Comparison of ENCODE assay signal across 1 cellular context in the genomic region with DNA sequence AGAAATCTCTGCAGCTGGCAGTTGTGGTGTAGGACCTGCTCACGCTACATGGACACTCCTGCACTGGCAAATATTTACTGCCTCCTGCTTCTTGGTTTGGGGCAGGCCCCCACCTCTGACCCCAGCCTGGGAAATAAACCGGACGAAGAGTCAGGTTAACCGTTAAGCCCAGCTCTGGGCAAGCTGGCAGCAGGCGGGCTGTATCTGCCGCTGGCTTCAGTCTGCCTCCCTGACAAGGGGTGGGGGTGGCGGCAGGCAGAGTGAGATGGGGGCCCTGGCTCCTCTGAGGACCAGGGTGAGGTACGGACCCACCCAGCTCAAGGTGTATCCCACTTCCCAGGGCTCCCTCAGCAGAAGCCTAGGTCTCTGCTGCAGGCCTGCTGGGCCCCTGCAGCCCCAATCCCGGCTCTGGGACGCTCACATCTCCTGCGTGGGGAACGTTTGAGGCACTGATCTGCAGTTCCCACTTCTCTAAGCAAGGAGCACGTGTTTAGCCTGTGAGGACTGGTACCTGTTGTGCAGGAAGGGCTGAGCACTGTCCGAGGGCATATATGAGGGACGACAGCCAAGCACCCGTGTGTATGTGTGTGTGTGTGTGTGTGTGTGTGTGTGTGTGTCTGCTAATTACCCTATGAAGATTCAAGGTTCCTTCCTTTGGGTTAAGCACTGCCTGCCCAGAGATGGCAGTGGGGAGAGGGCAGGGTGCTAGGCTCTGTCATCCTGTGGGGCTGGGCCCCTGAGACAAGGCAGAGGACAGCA.
A peak's percentile ranks its signal among the peaks of the same experiment; 100 is the strongest.
TF ChIP-seq lines count a peak whose summit lies in the region.

No MANE protein-coding gene starts in this region.

TF ChIP-seq in HepG2, 621 proteins besides CTCF, POLR2A, EP300 and RAD21 (continued from another document and continues in another):
- TF ChIP-seq ZNF713 (CRISPR knock-in tag; IDR thresholded peaks at IDR 0.05) (no peak), ZBTB8A (CRISPR knock-in tag; IDR thresholded peaks at IDR 0.05; ENCODE audit: borderline replicate concordance, low read depth) (no peak), PTBP1 (IDR thresholded peaks at IDR 0.05; ENCODE audit: low read depth, low read length, poor library complexity, severe bottlenecking) (no peak), SP4 (CRISPR knock-in tag; IDR thresholded peaks at IDR 0.05) (0 out of 2 replicates have a peak, but pooled peaks have one; percentile 11), ZNF30 (CRISPR knock-in tag; IDR thresholded peaks at IDR 0.05) (no peak), MAFK (conservative IDR thresholded peaks at IDR 0.05 in 1 of 2, IDR thresholded peaks at IDR 0.05 in 1 of 2; ENCODE audit: low read length in 2 of 2) (no peak), ZFP62 (CRISPR knock-in tag; IDR thresholded peaks at IDR 0.05) (no peak), SETDB1 (CRISPR knock-in tag; IDR thresholded peaks at IDR 0.05; ENCODE audit: borderline replicate concordance) (no peak), CBX1 (IDR thresholded peaks at IDR 0.05; ENCODE audit: low read depth) (no peak), RARA (CRISPR knock-in tag; IDR thresholded peaks at IDR 0.05) (peak; percentile 61), ZKSCAN1 (IDR thresholded peaks at IDR 0.05; ENCODE audit: low read length) (no peak), MED1 (CRISPR knock-in tag; IDR thresholded peaks at IDR 0.05) (peak; percentile 89), SAFB2 (CRISPR knock-in tag; IDR thresholded peaks at IDR 0.05; ENCODE audit: borderline replicate concordance, low read depth) (no peak), TBP (CRISPR knock-in tag; IDR thresholded peaks at IDR 0.05) (no peak), NR2F2 (IDR thresholded peaks at IDR 0.05; ENCODE audit: borderline replicate concordance, low read depth) (peak; percentile 79), KLF16 (CRISPR knock-in tag; IDR thresholded peaks at IDR 0.05) (peak in 1 of 2 experiments; percentile 45; a peak in 1 of 4 replicates), TRIM22 (IDR thresholded peaks at IDR 0.05) (no peak), BATF2 (CRISPR knock-in tag; IDR thresholded peaks at IDR 0.05) (no peak), SCMH1 (CRISPR knock-in tag; IDR thresholded peaks at IDR 0.05; ENCODE audit: borderline replicate concordance) (no peak), ZNF331 (CRISPR knock-in tag; IDR thresholded peaks at IDR 0.05) (peak; percentile 54; the same call in 1 of the 2 replicates), IKZF4 (CRISPR knock-in tag; IDR thresholded peaks at IDR 0.05; ENCODE audit: borderline replicate concordance, low read depth, not compliant biosample characterization) (peak; percentile 40), ARHGAP35 (CRISPR knock-in tag; IDR thresholded peaks at IDR 0.05; ENCODE audit: borderline replicate concordance) (0 out of 2 replicates have a peak, but pooled peaks have one; percentile 16), CHD2 (IDR thresholded peaks at IDR 0.05; ENCODE audit: low read depth, low read length) (no peak), HOXA9 (CRISPR knock-in tag; IDR thresholded peaks at IDR 0.05; ENCODE audit: borderline replicate concordance) (no peak), ZNF564 (CRISPR knock-in tag; IDR thresholded peaks at IDR 0.05) (0 out of 2 replicates have a peak, but pooled peaks have one; percentile 44), ZFP90 (CRISPR knock-in tag; IDR thresholded peaks at IDR 0.05; ENCODE audit: borderline replicate concordance) (0 out of 2 replicates have a peak, but pooled peaks have one; percentile 41), LCORL (IDR thresholded peaks at IDR 0.05) (no peak), LCORL (CRISPR knock-in tag; IDR thresholded peaks at IDR 0.05) (peak; percentile 81; the same call in 1 of the 2 replicates), EHMT2 (IDR thresholded peaks at IDR 0.05; ENCODE audit: borderline replicate concordance, low read depth, low read length) (no peak), FOXA3 (CRISPR knock-in tag; IDR thresholded peaks at IDR 0.05) (peak; percentile 72), ELF3 (CRISPR knock-in tag; IDR thresholded peaks at IDR 0.05) (peak; percentile 27; the same call in 1 of the 2 replicates), RXRB (CRISPR knock-in tag; IDR thresholded peaks at IDR 0.05; ENCODE audit: borderline replicate concordance) (peak; percentile 74), GTF3A (CRISPR knock-in tag; conservative IDR thresholded peaks at IDR 0.05) (no peak), PAX8 (CRISPR knock-in tag; IDR thresholded peaks at IDR 0.05; ENCODE audit: borderline replicate concordance) (no peak), GATAD2A (CRISPR knock-in tag; IDR thresholded peaks at IDR 0.05) (peak; percentile 69), HDAC2 (CRISPR knock-in tag; IDR thresholded peaks at IDR 0.05) (peak; percentile 79), TFAP4 (IDR thresholded peaks at IDR 0.05; ENCODE audit: borderline replicate concordance, low read depth) (peak; percentile 58; the same call in 1 of the 2 replicates), JUND (CRISPR knock-in tag; IDR thresholded peaks at IDR 0.05) (no peak), HNF4G (IDR thresholded peaks at IDR 0.05; ENCODE audit: borderline replicate concordance, low read depth, low read length) (peak; percentile 19; the same call in 1 of the 2 replicates), HNF4G (CRISPR knock-in tag; IDR thresholded peaks at IDR 0.05; ENCODE audit: borderline replicate concordance, low read depth) (0 out of 2 replicates have a peak, but pooled peaks have one; percentile 39), FOXJ3 (CRISPR knock-in tag; IDR thresholded peaks at IDR 0.05; ENCODE audit: borderline replicate concordance) (peak; percentile 57; the same call in 1 of the 2 replicates)
- TF ChIP-seq, protein P1, sequence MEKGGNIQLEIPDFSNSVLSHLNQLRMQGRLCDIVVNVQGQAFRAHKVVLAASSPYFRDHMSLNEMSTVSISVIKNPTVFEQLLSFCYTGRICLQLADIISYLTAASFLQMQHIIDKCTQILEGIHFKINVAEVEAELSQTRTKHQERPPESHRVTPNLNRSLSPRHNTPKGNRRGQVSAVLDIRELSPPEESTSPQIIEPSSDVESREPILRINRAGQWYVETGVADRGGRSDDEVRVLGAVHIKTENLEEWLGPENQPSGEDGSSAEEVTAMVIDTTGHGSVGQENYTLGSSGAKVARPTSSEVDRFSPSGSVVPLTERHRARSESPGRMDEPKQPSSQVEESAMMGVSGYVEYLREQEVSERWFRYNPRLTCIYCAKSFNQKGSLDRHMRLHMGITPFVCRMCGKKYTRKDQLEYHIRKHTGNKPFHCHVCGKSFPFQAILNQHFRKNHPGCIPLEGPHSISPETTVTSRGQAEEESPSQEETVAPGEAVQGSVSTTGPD (CRISPR knock-in tag; IDR thresholded peaks at IDR 0.05), result peak; percentile 18; the same call in 1 of the 2 replicates
- TF ChIP-seq, protein P2, sequence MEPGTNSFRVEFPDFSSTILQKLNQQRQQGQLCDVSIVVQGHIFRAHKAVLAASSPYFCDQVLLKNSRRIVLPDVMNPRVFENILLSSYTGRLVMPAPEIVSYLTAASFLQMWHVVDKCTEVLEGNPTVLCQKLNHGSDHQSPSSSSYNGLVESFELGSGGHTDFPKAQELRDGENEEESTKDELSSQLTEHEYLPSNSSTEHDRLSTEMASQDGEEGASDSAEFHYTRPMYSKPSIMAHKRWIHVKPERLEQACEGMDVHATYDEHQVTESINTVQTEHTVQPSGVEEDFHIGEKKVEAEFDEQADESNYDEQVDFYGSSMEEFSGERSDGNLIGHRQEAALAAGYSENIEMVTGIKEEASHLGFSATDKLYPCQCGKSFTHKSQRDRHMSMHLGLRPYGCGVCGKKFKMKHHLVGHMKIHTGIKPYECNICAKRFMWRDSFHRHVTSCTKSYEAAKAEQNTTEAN (CRISPR knock-in tag; conservative IDR thresholded peaks at IDR 0.05), result peak; percentile 71; the same call in 1 of the 2 replicates
- TF ChIP-seq, protein P3, sequence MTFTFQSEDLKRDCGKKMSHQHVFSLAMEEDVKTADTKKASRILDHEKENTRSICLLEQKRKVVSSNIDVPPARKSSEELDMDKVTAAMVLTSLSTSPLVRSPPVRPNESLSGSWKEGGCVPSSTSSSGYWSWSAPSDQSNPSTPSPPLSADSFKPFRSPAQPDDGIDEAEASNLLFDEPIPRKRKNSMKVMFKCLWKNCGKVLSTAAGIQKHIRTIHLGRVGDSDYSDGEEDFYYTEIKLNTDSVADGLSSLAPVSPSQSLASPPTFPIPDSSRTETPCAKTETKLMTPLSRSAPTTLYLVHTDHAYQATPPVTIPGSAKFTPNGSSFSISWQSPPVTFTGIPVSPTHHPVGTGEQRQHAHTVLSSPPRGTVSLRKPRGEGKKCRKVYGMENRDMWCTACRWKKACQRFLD (CRISPR knock-in tag; IDR thresholded peaks at IDR 0.05; ENCODE audit: borderline replicate concordance), result no peak
- TF ChIP-seq, protein P4, sequence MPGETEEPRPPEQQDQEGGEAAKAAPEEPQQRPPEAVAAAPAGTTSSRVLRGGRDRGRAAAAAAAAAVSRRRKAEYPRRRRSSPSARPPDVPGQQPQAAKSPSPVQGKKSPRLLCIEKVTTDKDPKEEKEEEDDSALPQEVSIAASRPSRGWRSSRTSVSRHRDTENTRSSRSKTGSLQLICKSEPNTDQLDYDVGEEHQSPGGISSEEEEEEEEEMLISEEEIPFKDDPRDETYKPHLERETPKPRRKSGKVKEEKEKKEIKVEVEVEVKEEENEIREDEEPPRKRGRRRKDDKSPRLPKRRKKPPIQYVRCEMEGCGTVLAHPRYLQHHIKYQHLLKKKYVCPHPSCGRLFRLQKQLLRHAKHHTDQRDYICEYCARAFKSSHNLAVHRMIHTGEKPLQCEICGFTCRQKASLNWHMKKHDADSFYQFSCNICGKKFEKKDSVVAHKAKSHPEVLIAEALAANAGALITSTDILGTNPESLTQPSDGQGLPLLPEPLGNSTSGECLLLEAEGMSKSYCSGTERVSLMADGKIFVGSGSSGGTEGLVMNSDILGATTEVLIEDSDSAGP (CRISPR knock-in tag; IDR thresholded peaks at IDR 0.05; ENCODE audit: borderline replicate concordance), result peak; percentile 48; the same call in 1 of the 2 replicates
- TF ChIP-seq, protein P5, sequence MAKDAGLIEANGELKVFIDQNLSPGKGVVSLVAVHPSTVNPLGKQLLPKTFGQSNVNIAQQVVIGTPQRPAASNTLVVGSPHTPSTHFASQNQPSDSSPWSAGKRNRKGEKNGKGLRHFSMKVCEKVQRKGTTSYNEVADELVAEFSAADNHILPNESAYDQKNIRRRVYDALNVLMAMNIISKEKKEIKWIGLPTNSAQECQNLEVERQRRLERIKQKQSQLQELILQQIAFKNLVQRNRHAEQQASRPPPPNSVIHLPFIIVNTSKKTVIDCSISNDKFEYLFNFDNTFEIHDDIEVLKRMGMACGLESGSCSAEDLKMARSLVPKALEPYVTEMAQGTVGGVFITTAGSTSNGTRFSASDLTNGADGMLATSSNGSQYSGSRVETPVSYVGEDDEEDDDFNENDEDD (CRISPR knock-in tag; IDR thresholded peaks at IDR 0.05; ENCODE audit: borderline replicate concordance), result no peak; the same call in 1 of the 2 replicates
- TF ChIP-seq, protein P6, sequence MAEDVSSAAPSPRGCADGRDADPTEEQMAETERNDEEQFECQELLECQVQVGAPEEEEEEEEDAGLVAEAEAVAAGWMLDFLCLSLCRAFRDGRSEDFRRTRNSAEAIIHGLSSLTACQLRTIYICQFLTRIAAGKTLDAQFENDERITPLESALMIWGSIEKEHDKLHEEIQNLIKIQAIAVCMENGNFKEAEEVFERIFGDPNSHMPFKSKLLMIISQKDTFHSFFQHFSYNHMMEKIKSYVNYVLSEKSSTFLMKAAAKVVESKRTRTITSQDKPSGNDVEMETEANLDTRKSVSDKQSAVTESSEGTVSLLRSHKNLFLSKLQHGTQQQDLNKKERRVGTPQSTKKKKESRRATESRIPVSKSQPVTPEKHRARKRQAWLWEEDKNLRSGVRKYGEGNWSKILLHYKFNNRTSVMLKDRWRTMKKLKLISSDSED (CRISPR knock-in tag; IDR thresholded peaks at IDR 0.05), result no peak
- TF ChIP-seq, protein P7, sequence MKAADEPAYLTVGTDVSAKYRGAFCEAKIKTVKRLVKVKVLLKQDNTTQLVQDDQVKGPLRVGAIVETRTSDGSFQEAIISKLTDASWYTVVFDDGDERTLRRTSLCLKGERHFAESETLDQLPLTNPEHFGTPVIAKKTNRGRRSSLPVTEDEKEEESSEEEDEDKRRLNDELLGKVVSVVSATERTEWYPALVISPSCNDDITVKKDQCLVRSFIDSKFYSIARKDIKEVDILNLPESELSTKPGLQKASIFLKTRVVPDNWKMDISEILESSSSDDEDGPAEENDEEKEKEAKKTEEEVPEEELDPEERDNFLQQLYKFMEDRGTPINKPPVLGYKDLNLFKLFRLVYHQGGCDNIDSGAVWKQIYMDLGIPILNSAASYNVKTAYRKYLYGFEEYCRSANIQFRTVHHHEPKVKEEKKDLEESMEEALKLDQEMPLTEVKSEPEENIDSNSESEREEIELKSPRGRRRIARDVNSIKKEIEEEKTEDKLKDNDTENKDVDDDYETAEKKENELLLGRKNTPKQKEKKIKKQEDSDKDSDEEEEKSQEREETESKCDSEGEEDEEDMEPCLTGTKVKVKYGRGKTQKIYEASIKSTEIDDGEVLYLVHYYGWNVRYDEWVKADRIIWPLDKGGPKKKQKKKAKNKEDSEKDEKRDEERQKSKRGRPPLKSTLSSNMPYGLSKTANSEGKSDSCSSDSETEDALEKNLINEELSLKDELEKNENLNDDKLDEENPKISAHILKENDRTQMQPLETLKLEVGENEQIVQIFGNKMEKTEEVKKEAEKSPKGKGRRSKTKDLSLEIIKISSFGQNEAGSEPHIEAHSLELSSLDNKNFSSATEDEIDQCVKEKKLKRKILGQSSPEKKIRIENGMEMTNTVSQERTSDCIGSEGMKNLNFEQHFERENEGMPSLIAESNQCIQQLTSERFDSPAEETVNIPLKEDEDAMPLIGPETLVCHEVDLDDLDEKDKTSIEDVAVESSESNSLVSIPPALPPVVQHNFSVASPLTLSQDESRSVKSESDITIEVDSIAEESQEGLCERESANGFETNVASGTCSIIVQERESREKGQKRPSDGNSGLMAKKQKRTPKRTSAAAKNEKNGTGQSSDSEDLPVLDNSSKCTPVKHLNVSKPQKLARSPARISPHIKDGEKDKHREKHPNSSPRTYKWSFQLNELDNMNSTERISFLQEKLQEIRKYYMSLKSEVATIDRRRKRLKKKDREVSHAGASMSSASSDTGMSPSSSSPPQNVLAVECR (CRISPR knock-in tag; IDR thresholded peaks at IDR 0.05; ENCODE audit: borderline replicate concordance), result peak; percentile 35
